Comparison of ENCODE assay signal across 1 cellular context in the genomic region with DNA sequence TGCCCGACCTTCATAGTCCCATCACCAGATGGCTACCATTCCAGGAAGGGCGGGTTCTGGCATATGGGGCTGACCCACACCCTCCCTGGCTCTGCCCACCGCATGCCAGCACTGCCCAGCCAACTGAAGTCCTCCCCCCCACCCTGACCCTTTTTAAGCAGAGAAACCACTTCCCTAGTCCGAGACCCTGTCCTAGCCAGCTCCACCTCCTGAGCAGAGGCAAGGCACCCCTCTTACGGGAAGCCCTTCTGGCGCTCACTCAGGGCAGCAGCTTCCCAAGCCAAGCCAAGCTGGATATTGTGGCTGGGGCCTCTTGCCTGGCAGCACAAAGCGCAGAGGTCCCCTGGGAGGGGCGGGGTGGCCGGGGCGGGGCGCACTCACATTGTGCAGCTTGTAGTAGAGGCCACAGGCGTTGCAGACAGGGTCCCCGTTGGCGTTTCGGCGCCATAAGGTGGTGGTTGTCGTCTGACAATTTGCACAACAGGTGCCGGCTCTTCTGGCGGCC.
TF ChIP-seq lines count a peak whose summit lies in the region.

No MANE protein-coding gene starts in this region.

TF ChIP-seq in HepG2, 621 proteins besides CTCF, POLR2A, EP300 and RAD21 (continued from another document):
- TF ChIP-seq, protein P1, sequence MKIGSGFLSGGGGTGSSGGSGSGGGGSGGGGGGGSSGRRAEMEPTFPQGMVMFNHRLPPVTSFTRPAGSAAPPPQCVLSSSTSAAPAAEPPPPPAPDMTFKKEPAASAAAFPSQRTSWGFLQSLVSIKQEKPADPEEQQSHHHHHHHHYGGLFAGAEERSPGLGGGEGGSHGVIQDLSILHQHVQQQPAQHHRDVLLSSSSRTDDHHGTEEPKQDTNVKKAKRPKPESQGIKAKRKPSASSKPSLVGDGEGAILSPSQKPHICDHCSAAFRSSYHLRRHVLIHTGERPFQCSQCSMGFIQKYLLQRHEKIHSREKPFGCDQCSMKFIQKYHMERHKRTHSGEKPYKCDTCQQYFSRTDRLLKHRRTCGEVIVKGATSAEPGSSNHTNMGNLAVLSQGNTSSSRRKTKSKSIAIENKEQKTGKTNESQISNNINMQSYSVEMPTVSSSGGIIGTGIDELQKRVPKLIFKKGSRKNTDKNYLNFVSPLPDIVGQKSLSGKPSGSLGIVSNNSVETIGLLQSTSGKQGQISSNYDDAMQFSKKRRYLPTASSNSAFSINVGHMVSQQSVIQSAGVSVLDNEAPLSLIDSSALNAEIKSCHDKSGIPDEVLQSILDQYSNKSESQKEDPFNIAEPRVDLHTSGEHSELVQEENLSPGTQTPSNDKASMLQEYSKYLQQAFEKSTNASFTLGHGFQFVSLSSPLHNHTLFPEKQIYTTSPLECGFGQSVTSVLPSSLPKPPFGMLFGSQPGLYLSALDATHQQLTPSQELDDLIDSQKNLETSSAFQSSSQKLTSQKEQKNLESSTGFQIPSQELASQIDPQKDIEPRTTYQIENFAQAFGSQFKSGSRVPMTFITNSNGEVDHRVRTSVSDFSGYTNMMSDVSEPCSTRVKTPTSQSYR (CRISPR knock-in tag; IDR thresholded peaks at IDR 0.05; ENCODE audit: borderline replicate concordance): no peak
- TF ChIP-seq MBD4 (IDR thresholded peaks at IDR 0.05; ENCODE audit: borderline replicate concordance, low read length): no peak
- TF ChIP-seq, protein P2, sequence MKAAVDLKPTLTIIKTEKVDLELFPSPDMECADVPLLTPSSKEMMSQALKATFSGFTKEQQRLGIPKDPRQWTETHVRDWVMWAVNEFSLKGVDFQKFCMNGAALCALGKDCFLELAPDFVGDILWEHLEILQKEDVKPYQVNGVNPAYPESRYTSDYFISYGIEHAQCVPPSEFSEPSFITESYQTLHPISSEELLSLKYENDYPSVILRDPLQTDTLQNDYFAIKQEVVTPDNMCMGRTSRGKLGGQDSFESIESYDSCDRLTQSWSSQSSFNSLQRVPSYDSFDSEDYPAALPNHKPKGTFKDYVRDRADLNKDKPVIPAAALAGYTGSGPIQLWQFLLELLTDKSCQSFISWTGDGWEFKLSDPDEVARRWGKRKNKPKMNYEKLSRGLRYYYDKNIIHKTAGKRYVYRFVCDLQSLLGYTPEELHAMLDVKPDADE (CRISPR knock-in tag; IDR thresholded peaks at IDR 0.05): no peak
- no peak for TF ChIP-seq ZNF33B (CRISPR knock-in tag; IDR thresholded peaks at IDR 0.05)
- TF ChIP-seq, protein P3, sequence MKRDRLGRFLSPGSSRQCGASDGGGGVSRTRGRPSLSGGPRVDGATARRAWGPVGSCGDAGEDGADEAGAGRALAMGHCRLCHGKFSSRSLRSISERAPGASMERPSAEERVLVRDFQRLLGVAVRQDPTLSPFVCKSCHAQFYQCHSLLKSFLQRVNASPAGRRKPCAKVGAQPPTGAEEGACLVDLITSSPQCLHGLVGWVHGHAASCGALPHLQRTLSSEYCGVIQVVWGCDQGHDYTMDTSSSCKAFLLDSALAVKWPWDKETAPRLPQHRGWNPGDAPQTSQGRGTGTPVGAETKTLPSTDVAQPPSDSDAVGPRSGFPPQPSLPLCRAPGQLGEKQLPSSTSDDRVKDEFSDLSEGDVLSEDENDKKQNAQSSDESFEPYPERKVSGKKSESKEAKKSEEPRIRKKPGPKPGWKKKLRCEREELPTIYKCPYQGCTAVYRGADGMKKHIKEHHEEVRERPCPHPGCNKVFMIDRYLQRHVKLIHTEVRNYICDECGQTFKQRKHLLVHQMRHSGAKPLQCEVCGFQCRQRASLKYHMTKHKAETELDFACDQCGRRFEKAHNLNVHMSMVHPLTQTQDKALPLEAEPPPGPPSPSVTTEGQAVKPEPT (CRISPR knock-in tag; IDR thresholded peaks at IDR 0.05; ENCODE audit: low read depth): no peak
- TF ChIP-seq ZNF3 (CRISPR knock-in tag; IDR thresholded peaks at IDR 0.05): no peak
- no peak for TF ChIP-seq MAF1 (CRISPR knock-in tag; IDR thresholded peaks at IDR 0.05; ENCODE audit: borderline replicate concordance)
- no peak for TF ChIP-seq ZBTB3 (CRISPR knock-in tag; IDR thresholded peaks at IDR 0.05; ENCODE audit: borderline replicate concordance, low read depth)
- TF ChIP-seq THYN1 (CRISPR knock-in tag; IDR thresholded peaks at IDR 0.05; ENCODE audit: borderline replicate concordance, low read depth): no peak
- TF ChIP-seq ZNF775 (CRISPR knock-in tag; IDR thresholded peaks at IDR 0.05; ENCODE audit: borderline replicate concordance): no peak
- no peak for TF ChIP-seq FOXK1 (CRISPR knock-in tag; IDR thresholded peaks at IDR 0.05; ENCODE audit: borderline replicate concordance, low read depth)
- no peak for TF ChIP-seq RORA (CRISPR knock-in tag; IDR thresholded peaks at IDR 0.05)
